Comparison of ENCODE assay signal across 10 cellular contexts in the genomic region with DNA sequence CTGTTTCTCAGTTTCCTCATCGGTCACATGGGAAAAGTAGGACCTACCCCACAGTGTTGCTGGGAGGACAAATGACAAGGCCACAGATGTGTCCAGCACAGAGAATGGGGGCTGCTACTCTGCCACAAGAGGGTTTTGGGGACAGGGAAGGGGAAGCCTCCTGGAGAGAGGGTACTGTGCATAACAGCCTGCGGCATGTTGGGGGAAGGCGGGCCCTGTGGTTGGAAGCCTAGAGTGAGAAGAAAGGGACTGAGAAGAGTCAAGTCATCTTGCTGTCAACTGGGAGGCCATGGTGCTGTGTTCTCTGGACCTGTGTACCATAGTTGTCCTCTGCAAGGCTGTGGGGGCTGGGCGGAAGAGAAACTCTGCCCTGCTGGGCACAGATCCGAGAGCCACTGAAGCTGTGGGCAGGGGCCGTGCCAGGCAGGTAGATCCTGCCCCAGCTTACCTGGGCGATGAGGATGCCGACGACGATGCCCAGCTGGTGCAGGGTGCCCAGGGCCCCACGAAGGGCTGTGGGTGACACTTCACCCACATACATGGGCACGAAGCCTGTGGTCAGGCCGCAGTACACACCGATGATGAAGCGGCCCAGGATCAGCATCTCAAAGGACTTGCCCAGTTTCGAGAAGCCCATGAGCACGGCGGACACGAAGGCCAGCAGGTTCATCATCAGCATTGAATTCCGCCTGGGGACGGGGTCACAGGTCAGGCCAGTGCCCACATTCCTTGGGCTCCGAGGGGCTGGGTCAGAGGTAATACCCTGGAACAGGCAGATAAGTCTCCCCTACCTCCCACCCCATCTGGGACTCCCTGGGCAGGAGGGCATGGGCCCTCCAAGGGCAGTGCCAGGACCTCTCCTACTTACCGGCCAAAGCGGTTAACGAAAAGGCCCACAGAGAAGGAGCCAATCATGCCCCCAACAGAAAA. TPM values are rescaled to one million over a fixed set of nuclear protein-coding genes. Genes with fewer than 3 reads are reported as not detected.
DNase-seq lines count a peak whose midpoint lies in the region; ATAC-seq and TF ChIP-seq lines count a peak whose summit lies in the region.
"Had no signal": no experiment of that assay in that cellular context is flagged by ENCODE, and none has a peak within 500 bp of the region (broad histone marks: within the 10 kb centered on the region; RNA-seq: fewer than 3 reads in every experiment).

No MANE protein-coding gene starts in this region.

- no peak for DNase-seq in activated naive CD4-positive, alpha-beta T cell treated with anti-CD3 and anti-CD28 coated beads for 36 hours
- no peak for DNase-seq in activated naive CD4-positive, alpha-beta T cell treated with Interleukin-2 at 50 U/mL for 16 hours
- DNase-seq in immature natural killer cell (peak in 1 of 3 donors; percentile 39), GM19240 (ENCODE audit: insufficient read length, low spot score) (no peak), anterior cingulate cortex (lab: John Stamatoyannopoulos, UW) (no peak)
- DNase-seq in stimulated activated naive CD8-positive, alpha-beta T cell treated with anti-CD3 and anti-CD28 coated beads, Interleukin-15, amount 100 ng/mL, for 72 hours = no peak
- DNase-seq: cerebellar nuclear complex had no signal

- no peaks in the 10 kb centered on the region for H4K20me1 ChIP-seq in SU-DHL-6 (ENCODE audit: low read depth, low read length)

- no peaks in the 10 kb centered on the region for H3K27me3 Mint-ChIP-seq in activated naive CD4-positive, alpha-beta T cell treated with anti-CD3 and anti-CD28 coated beads for 36 hours (ENCODE audit: low read depth)
- peaks cover 19 to 37% (median 36%) of the 10 kb centered on the region in 3 donors for H3K27me3 Mint-ChIP-seq in immature natural killer cell (ENCODE audit: low read depth in 3 of 3)
- H3K27me3 Mint-ChIP-seq in stimulated activated naive CD8-positive, alpha-beta T cell treated with anti-CD3 and anti-CD28 coated beads, Interleukin-15, amount 100 ng/mL, for 72 hours = no peaks in the 10 kb centered on the region

- H3K9me2 ChIP-seq in SU-DHL-6 (replicated peaks; ENCODE audit: insufficient read depth, low read length) = no peaks in the 10 kb centered on the region

- CTCF ChIA-PET in activated naive CD4-positive, alpha-beta T cell treated with anti-CD3 and anti-CD28 coated beads for 36 hours (lab: Charles Lee) = no interaction called here

- peak overlapping the region; percentile 98 for H3K27ac ChIP-seq in SU-DHL-6 (ENCODE audit: low read depth, low read length)
- H3K27ac ChIP-seq: foreskin keratinocyte had no signal

- no peaks in the 10 kb centered on the region for H3K36me3 ChIP-seq in SU-DHL-6 (ENCODE audit: low read length)

- no peak for TF ChIP-seq CTCF in SU-DHL-6 (IDR thresholded peaks at IDR 0.05; ENCODE audit: insufficient read depth, low read length, poor library complexity, severe bottlenecking)

- H3K4me3 ChIP-seq in SU-DHL-6 (ENCODE audit: insufficient read depth, low read length, poor library complexity, severe bottlenecking) = no peak overlapping the region

- intact Hi-C loops in activated naive CD4-positive, alpha-beta T cell treated with anti-CD3 and anti-CD28 coated beads for 36 hours (cut with micrococcal nuclease) = loop anchor here (1.0 kb wide), 1 partner anchor 143 kb away; no protein-coding TSS in a partner anchor

- ATAC-seq in stimulated activated naive CD8-positive, alpha-beta T cell treated with anti-CD3 and anti-CD28 coated beads, Interleukin-15, amount 100 ng/mL, for 72 hours = no peak
- ATAC-seq in HG03045 (IDR thresholded peaks at IDR 0.05; ENCODE audit: unreplicated experiment) = no peak

- H3K4me1 Mint-ChIP-seq in activated naive CD4-positive, alpha-beta T cell treated with anti-CD3 and anti-CD28 coated beads for 36 hours (ENCODE audit: low read depth) = peaks cover 57% of the 10 kb centered on the region
- peaks cover 79 to 86% of the 10 kb centered on the region in 2 donors for H3K4me1 Mint-ChIP-seq in immature natural killer cell
- H3K4me1 Mint-ChIP-seq in stimulated activated naive CD8-positive, alpha-beta T cell treated with anti-CD3 and anti-CD28 coated beads, Interleukin-15, amount 100 ng/mL, for 72 hours = peaks cover 89% of the 10 kb centered on the region

- no peaks in the 10 kb centered on the region for H3K9me3 ChIP-seq in SU-DHL-6 (ENCODE audit: insufficient read depth, low read length)

- H3K36me3 Mint-ChIP-seq in activated naive CD4-positive, alpha-beta T cell treated with anti-CD3 and anti-CD28 coated beads for 36 hours (ENCODE audit: low read depth) = peaks cover 46% of the 10 kb centered on the region
- peaks cover 24 to 53% (median 25%) of the 10 kb centered on the region in 3 donors for H3K36me3 Mint-ChIP-seq in immature natural killer cell

- H3F3A ChIP-seq in SU-DHL-6 (ENCODE audit: insufficient read depth) = peaks cover 47% of the 10 kb centered on the region

- H3K27me3 ChIP-seq in SU-DHL-6 (ENCODE audit: low read length) = no peaks in the 10 kb centered on the region
- H3K27me3 ChIP-seq: foreskin keratinocyte had no signal

- H3K79me2 ChIP-seq in SU-DHL-6 (ENCODE audit: insufficient read depth, low read length) = peaks cover 25% of the 10 kb centered on the region

- no peak overlapping the region for H3K9ac ChIP-seq in SU-DHL-6 (ENCODE audit: low read length)

- no peak overlapping the region for H3K4me2 ChIP-seq in SU-DHL-6 (ENCODE audit: low read depth, low read length, poor library complexity, severe bottlenecking)

- no peak overlapping the region for H2AFZ ChIP-seq in SU-DHL-6 (ENCODE audit: low read depth, low read length, severe bottlenecking)

- H3K9me3 Mint-ChIP-seq in activated naive CD4-positive, alpha-beta T cell treated with anti-CD3 and anti-CD28 coated beads for 36 hours = no peaks in the 10 kb centered on the region
- peaks cover 0 to 2% (median 0%) of the 10 kb centered on the region in 6 donors for H3K9me3 Mint-ChIP-seq in immature natural killer cell
- H3K9me3 Mint-ChIP-seq in stimulated activated naive CD8-positive, alpha-beta T cell treated with anti-CD3 and anti-CD28 coated beads, Interleukin-15, amount 100 ng/mL, for 72 hours = no peaks in the 10 kb centered on the region

- peak overlapping the region; percentile 97 for H3K27ac Mint-ChIP-seq in activated naive CD4-positive, alpha-beta T cell treated with anti-CD3 and anti-CD28 coated beads for 36 hours
- peak overlapping the region; percentile 94 to 99 (median 98) for H3K27ac Mint-ChIP-seq in immature natural killer cell
- H3K27ac Mint-ChIP-seq in stimulated activated naive CD8-positive, alpha-beta T cell treated with anti-CD3 and anti-CD28 coated beads, Interleukin-15, amount 100 ng/mL, for 72 hours = peak overlapping the region; percentile 98

- H3K4me3 Mint-ChIP-seq in activated naive CD4-positive, alpha-beta T cell treated with anti-CD3 and anti-CD28 coated beads for 36 hours = no peak overlapping the region
- H3K4me3 Mint-ChIP-seq in immature natural killer cell = peak overlapping the region; percentile 80 to 95 (median 87)
- H3K4me3 Mint-ChIP-seq in stimulated activated naive CD8-positive, alpha-beta T cell treated with anti-CD3 and anti-CD28 coated beads, Interleukin-15, amount 100 ng/mL, for 72 hours = peak overlapping the region; percentile 82 to 85

RNA-seq across cellular contexts. Expression of a gene that starts 28.2 kb away (rescaled TPM):
- 10 to 100 TPM; 21.2 to 22.7 TPM for total RNA-seq in activated naive CD4-positive, alpha-beta T cell treated with anti-CD3 and anti-CD28 coated beads for 36 hours
- polyA plus RNA-seq in immature natural killer cell = 10 to 100 TPM; 39.1 to 55.0 (median 42.4) TPM
